ENCODE assay signal across 12 cellular contexts in genomic region chr10:27192284-27192683, GRCh38. TPM values are rescaled to one million over a fixed set of nuclear protein-coding genes. Genes with fewer than 3 reads are reported as not detected.
A peak's percentile ranks its signal among the peaks of the same experiment; 100 is the strongest.
DNase-seq lines count a peak whose midpoint lies in the region; ATAC-seq and TF ChIP-seq lines count a peak whose summit lies in the region.
"Had no signal": no experiment of that assay in that cellular context is flagged by ENCODE, and none has a peak within 500 bp of the region (broad histone marks: within the 10 kb centered on the region; RNA-seq: fewer than 3 reads in every experiment).

No MANE protein-coding gene starts in this region.

- H2AFZ ChIP-seq in trophoblast cell (ENCODE audit: insufficient read depth, low read length, poor library complexity), result no peak overlapping the region

- no peak overlapping the region for H3K27ac ChIP-seq in Panc1 (ENCODE audit: low read length)
- H3K27ac ChIP-seq in trophoblast cell (ENCODE audit: low read depth, low read length), result no peak overlapping the region
- H3K27ac ChIP-seq: pancreas had no signal

- H3K9me3 ChIP-seq in Panc1 (ENCODE audit: control insufficient read depth, insufficient read depth, low read depth, low read length) (no peaks in the 10 kb centered on the region), trophoblast cell (ENCODE audit: insufficient read depth, low read depth, low read length) (no peaks in the 10 kb centered on the region)
- H3K9me3 ChIP-seq: pancreas had no signal

- H3K4me1 ChIP-seq in Panc1 (ENCODE audit: control insufficient read depth, insufficient read depth, low read length), result no peaks in the 10 kb centered on the region
- H3K4me1 ChIP-seq in trophoblast cell (ENCODE audit: control insufficient read depth in 1 of 2, insufficient read depth in 2 of 2, low read length in 2 of 2), result no peaks in the 10 kb centered on the region
- H3K4me1 ChIP-seq: pancreas had no signal

- H3K4me3 ChIP-seq in Panc1 (ENCODE audit: low read depth in 2 of 2, low read length in 2 of 2) (no peak overlapping the region), epithelial cell of proximal tubule (ENCODE audit: low read depth, low read length) (no peak overlapping the region), trophoblast cell (ENCODE audit: low read depth, low read length) (no peak overlapping the region)
- H3K4me3 ChIP-seq: pancreas had no signal

- H3K79me1 ChIP-seq in trophoblast cell (ENCODE audit: low read length), result no peaks in the 10 kb centered on the region

- no peak overlapping the region for H4K91ac ChIP-seq in trophoblast cell (ENCODE audit: low read depth, low read length)

- no peak overlapping the region for H3K4me2 ChIP-seq in trophoblast cell (ENCODE audit: low read length)

- no peak overlapping the region for H4K8ac ChIP-seq in trophoblast cell (ENCODE audit: low read depth, low read length)

- H3K9ac ChIP-seq in trophoblast cell (ENCODE audit: low read length), result no peak overlapping the region

- no peak overlapping the region for H2BK5ac ChIP-seq in trophoblast cell (ENCODE audit: low read depth, low read length, poor library complexity)

- POLR2A ChIA-PET in Panc1 (lab: Charles Lee), result interaction anchor here (0.7 kb wide), 1 partner anchor 305 kb away, joined by 7 read pairs; no protein-coding TSS in a partner anchor

- no peaks in the 10 kb centered on the region for H3K9me3 Mint-ChIP-seq in progenitor cell of endocrine pancreas (ENCODE audit: low read depth)
- H3K9me3 Mint-ChIP-seq: activated T-helper 17 cell treated with anti-CD3 and anti-CD28 coated beads, Interleukin-2, amount 50 U/mL, for 72 hours; stimulated activated effector memory CD8-positive, alpha-beta T cell treated with anti-CD3 and anti-CD28 coated beads, Interleukin-12 subunit alpha, Interleukin-12 subunit beta, amount 100 ng/mL, for 72 hours had no signal

- H3K23ac ChIP-seq in trophoblast cell (ENCODE audit: low read length), result no peak overlapping the region

- no peaks in the 10 kb centered on the region for H3K4me1 Mint-ChIP-seq in progenitor cell of endocrine pancreas (ENCODE audit: low read depth)
- H3K4me1 Mint-ChIP-seq: activated T-helper 17 cell treated with anti-CD3 and anti-CD28 coated beads, Interleukin-2, amount 50 U/mL, for 72 hours; stimulated activated effector memory CD8-positive, alpha-beta T cell treated with anti-CD3 and anti-CD28 coated beads, Interleukin-12 subunit alpha, Interleukin-12 subunit beta, amount 100 ng/mL, for 72 hours had no signal

- no peaks in the 10 kb centered on the region for H3K79me2 ChIP-seq in trophoblast cell (ENCODE audit: control insufficient read depth, insufficient read depth, low read length, poor library complexity)

- no peak overlapping the region for H2AK5ac ChIP-seq in trophoblast cell (ENCODE audit: low read length)

- H3K27ac Mint-ChIP-seq in progenitor cell of endocrine pancreas, result no peak overlapping the region
- H3K27ac Mint-ChIP-seq: activated T-helper 17 cell treated with anti-CD3 and anti-CD28 coated beads, Interleukin-2, amount 50 U/mL, for 72 hours; stimulated activated effector memory CD8-positive, alpha-beta T cell treated with anti-CD3 and anti-CD28 coated beads, Interleukin-12 subunit alpha, Interleukin-12 subunit beta, amount 100 ng/mL, for 72 hours had no signal

- in situ Hi-C loops in Panc1 (cut with HindIII; ENCODE audit: low pct_unique_long_range_greater_than_20kb, low sequenced_read_pairs), result no loop called here

- H3K4me3 Mint-ChIP-seq in progenitor cell of endocrine pancreas (ENCODE audit: low read depth), result no peak overlapping the region
- H3K4me3 Mint-ChIP-seq: activated T-helper 17 cell treated with anti-CD3 and anti-CD28 coated beads, Interleukin-2, amount 50 U/mL, for 72 hours; stimulated activated effector memory CD8-positive, alpha-beta T cell treated with anti-CD3 and anti-CD28 coated beads, Interleukin-12 subunit alpha, Interleukin-12 subunit beta, amount 100 ng/mL, for 72 hours had no signal

- H2BK12ac ChIP-seq in trophoblast cell (ENCODE audit: low read length), result no peak overlapping the region

- no TSS peak for BruUV-seq in Panc1 (replicated peaks; lab: Mats Ljungman, UMichigan)

- no peak overlapping the region for H3K14ac ChIP-seq in trophoblast cell (ENCODE audit: low read length)

- peak; percentile 89 for ATAC-seq in Panc1
- no peak for ATAC-seq in HG03457 (IDR thresholded peaks at IDR 0.05; ENCODE audit: unreplicated experiment)
- ATAC-seq: activated T-helper 17 cell treated with anti-CD3 and anti-CD28 coated beads, Interleukin-2, amount 50 U/mL, for 72 hours; stimulated activated effector memory CD8-positive, alpha-beta T cell treated with anti-CD3 and anti-CD28 coated beads, Interleukin-12 subunit alpha, Interleukin-12 subunit beta, amount 100 ng/mL, for 72 hours had no signal

- TF ChIP-seq CTCF in Panc1 (IDR thresholded peaks at IDR 0.05) (no peak), epithelial cell of proximal tubule (conservative IDR thresholded peaks at IDR 0.05; ENCODE audit: low read depth, low read length) (no peak), progenitor cell of endocrine pancreas (IDR thresholded peaks at IDR 0.05; ENCODE audit: unreplicated experiment) (no peak)

- no peaks in the 10 kb centered on the region for H3K36me3 Mint-ChIP-seq in progenitor cell of endocrine pancreas (ENCODE audit: insufficient read depth)

- H2BK120ac ChIP-seq in trophoblast cell (ENCODE audit: insufficient read depth, low read length, poor library complexity), result no peak overlapping the region

- DNase-seq in EL, result peak; percentile 96
- DNase-seq in Panc1 (ENCODE audit: low read depth, low spot score), result peak; percentile 72
- DNase-seq in epithelial cell of proximal tubule (ENCODE audit: low read depth), result peak; percentile 85
- peak; percentile 22 to 44 for DNase-seq in trophoblast cell
- DNase-seq in 8988T, result no peak
- DNase-seq in progenitor cell of endocrine pancreas (ENCODE audit: low spot score, unreplicated experiment), result no peak
- DNase-seq in activated T-cell treated with anti-CD3 and anti-CD28 coated beads, Interleukin-2, amount 50 U/mL, for 48 hours, result no peak
- DNase-seq: KBM-7 had no signal

- no peaks in the 10 kb centered on the region; the same call in 1 of the 2 replicates for H3K36me3 ChIP-seq in Panc1 (ENCODE audit: control insufficient read depth, insufficient read depth, low read length)
- peaks cover 0 to 2% of the 10 kb centered on the region in 2 experiments for H3K36me3 ChIP-seq in trophoblast cell (ENCODE audit: control insufficient read depth in 1 of 2, insufficient read depth in 2 of 2, low read length in 2 of 2)
- H3K36me3 ChIP-seq: pancreas had no signal

- H4K12ac ChIP-seq in trophoblast cell (ENCODE audit: low read depth, low read length), result no peak overlapping the region

- no peaks in the 10 kb centered on the region for H3K27me3 ChIP-seq in Panc1 (ENCODE audit: control insufficient read depth, insufficient read depth, low read length)
- no peaks in the 10 kb centered on the region for H3K27me3 ChIP-seq in trophoblast cell (ENCODE audit: insufficient read depth, low read length)
- H3K27me3 ChIP-seq: pancreas had no signal

- WGBS in trophoblast cell (ENCODE audit: extremely low coverage, insufficient coverage, insufficient read length), result no CpG with 5 or more reads among the region's 3 CpGs

- H3K4ac ChIP-seq in trophoblast cell (ENCODE audit: low read depth, low read length), result no peak overlapping the region

- CTCF ChIA-PET in Panc1 (lab: Charles Lee), result interaction anchor here (1.0 kb wide), 1 partner anchor 31 kb away, joined by 5 read pairs; no protein-coding TSS in a partner anchor

- intact Hi-C loops in Panc1 (cut with micrococcal nuclease; ENCODE audit: unreplicated experiment), result no loop called here

- H3K18ac ChIP-seq in trophoblast cell (ENCODE audit: low read length), result no peak overlapping the region

- no peaks in the 10 kb centered on the region for H3K27me3 Mint-ChIP-seq in progenitor cell of endocrine pancreas
- H3K27me3 Mint-ChIP-seq: activated T-helper 17 cell treated with anti-CD3 and anti-CD28 coated beads, Interleukin-2, amount 50 U/mL, for 72 hours had no signal

RNA-seq across cellular contexts. Expression of gene MASTL, which starts 37.1 kb away (rescaled TPM):
- 12.3 TPM for total RNA-seq in Panc1 (2021; ENCODE audit: unreplicated experiment)
- polyA plus RNA-seq in Panc1 (2012; ENCODE audit: insufficient read length), result 4.1 TPM
- total RNA-seq in epithelial cell of proximal tubule, result 28.9 and 34.5 TPM in 2 replicates
- polyA plus RNA-seq in trophoblast cell (2013), result 31.5 and 32.8 TPM in 2 replicates
- total RNA-seq in progenitor cell of endocrine pancreas, result 15.0 TPM in 2 replicates

RNA-seq across cellular contexts. Expression of gene YME1L1, which starts 38.1 kb away (rescaled TPM):
- total RNA-seq in Panc1 (2021; ENCODE audit: unreplicated experiment) (87.9 TPM), epithelial cell of proximal tubule (65.8 and 80.6 TPM in 2 replicates), progenitor cell of endocrine pancreas (108 and 111 TPM in 2 replicates)
- 50.8 TPM for polyA plus RNA-seq in Panc1 (2012; ENCODE audit: insufficient read length)
- polyA plus RNA-seq in trophoblast cell (2013), result 118 and 121 TPM in 2 replicates

RNA-seq across cellular contexts. Expression of gene ACBD5, which starts 48.3 kb away (rescaled TPM):
- total RNA-seq in Panc1 (2021; ENCODE audit: unreplicated experiment) (18.4 TPM), epithelial cell of proximal tubule (19.4 and 25.2 TPM in 2 replicates), progenitor cell of endocrine pancreas (19.7 and 21.3 TPM in 2 replicates)
- polyA plus RNA-seq in Panc1 (2012; ENCODE audit: insufficient read length), result 14.1 TPM
- polyA plus RNA-seq in trophoblast cell (2013), result 14.6 TPM in 2 replicates

Comparison
In these comparisons a context has a peak if more than half of its experiments do, and no peak if none do; other contexts are left out.
1. DNase-seq: peak in EL (single experiment), Panc1 (single experiment), epithelial cell of proximal tubule (single experiment) and trophoblast cell (2 of 2); none in 8988T (single experiment), progenitor cell of endocrine pancreas (single experiment) and activated T-cell treated with anti-CD3 and anti-CD28 coated beads, Interleukin-2, amount 50 U/mL, for 48 hours (0 of 2).